Comparison of ENCODE assay signal across 1 cellular context in the genomic region with DNA sequence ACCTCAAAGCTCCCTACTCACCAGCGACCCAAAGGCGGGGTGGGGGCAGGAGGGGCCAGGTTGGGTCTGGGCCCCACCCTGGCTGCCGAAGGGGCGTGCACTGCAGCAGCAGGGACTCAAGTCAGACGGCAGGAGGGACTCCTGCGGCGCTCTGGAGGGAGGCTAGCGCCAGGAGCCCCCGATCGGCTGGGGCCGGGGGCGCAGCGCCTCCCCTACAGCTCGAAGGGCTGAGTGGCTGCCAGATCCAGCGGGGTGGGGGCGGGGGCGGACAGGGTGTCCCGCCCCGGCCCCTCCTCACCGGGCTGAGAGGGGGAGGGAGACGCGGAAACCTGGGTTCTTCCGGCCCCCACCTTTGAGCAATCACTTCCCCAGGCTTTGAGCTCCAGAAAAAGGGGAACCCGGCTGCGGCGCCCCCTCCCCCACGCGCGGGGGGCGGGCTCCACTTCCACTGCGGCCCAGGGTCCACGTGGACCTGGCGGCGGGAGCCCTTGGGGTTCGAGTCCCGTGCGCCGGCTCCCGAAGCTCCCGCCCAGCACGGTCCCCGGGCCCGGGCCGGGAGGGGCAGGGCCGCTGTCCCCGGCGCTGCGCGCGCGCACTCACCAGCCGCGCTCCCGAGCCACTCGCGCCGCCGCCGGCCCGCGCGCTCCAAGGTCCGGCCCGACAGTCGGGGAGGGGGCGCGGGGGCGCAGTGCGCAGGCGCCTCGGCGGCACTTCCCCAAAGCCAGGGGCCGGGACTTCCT.
TF ChIP-seq lines count a peak whose summit lies in the region.

A gene with protein sequence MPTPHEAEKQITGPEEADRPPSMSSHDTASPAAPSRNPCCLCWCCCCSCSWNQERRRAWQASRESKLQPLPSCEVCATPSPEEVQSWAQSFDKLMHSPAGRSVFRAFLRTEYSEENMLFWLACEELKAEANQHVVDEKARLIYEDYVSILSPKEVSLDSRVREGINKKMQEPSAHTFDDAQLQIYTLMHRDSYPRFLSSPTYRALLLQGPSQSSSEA (minus strand): TSS at position 246 of the 740 bp plus-strand sequence. CDS start 2,632 bp downstream, outside the sequence.

TF ChIP-seq in HepG2, 621 proteins besides CTCF, POLR2A, EP300 and RAD21 (continued from another document and continues in another):
- TF ChIP-seq DDIT3 (CRISPR knock-in tag; IDR thresholded peaks at IDR 0.05): no peak
- TF ChIP-seq GATAD1 (CRISPR knock-in tag; IDR thresholded peaks at IDR 0.05): 0 out of 2 replicates have a peak, but pooled peaks have one; percentile 12
- no peak for TF ChIP-seq GTF2F1 (IDR thresholded peaks at IDR 0.05; ENCODE audit: low read length)
- TF ChIP-seq RXRB (CRISPR knock-in tag; IDR thresholded peaks at IDR 0.05; ENCODE audit: borderline replicate concordance): no peak
- no peak for TF ChIP-seq HNRNPUL1 (IDR thresholded peaks at IDR 0.05; ENCODE audit: low read depth, low read length)
- no peak for TF ChIP-seq NBN (conservative IDR thresholded peaks at IDR 0.05)
- peak; percentile 2; the same call in 1 of the 2 replicates for TF ChIP-seq SNAPC4 (CRISPR knock-in tag; IDR thresholded peaks at IDR 0.05)
- no peak; the same call in 1 of the 2 replicates for TF ChIP-seq ZNF350 (CRISPR knock-in tag; IDR thresholded peaks at IDR 0.05; ENCODE audit: borderline replicate concordance, low read depth)
- TF ChIP-seq ZNF230 (CRISPR knock-in tag; IDR thresholded peaks at IDR 0.05): no peak; the same call in 1 of the 2 replicates
- TF ChIP-seq SNAPC5 (CRISPR knock-in tag; IDR thresholded peaks at IDR 0.05; ENCODE audit: borderline replicate concordance): no peak
- no peak for TF ChIP-seq IRF2 (CRISPR knock-in tag; IDR thresholded peaks at IDR 0.05)
- no peak for TF ChIP-seq ZNF3 (CRISPR knock-in tag; IDR thresholded peaks at IDR 0.05)
- no peak for TF ChIP-seq PRMT3 (CRISPR knock-in tag; IDR thresholded peaks at IDR 0.05; ENCODE audit: borderline replicate concordance, low read depth)
- 0 out of 2 replicates have a peak, but pooled peaks have one; percentile 20 for TF ChIP-seq ZHX1 (CRISPR knock-in tag; IDR thresholded peaks at IDR 0.05; ENCODE audit: low read depth)
- no peak for TF ChIP-seq MTA3 (CRISPR knock-in tag; IDR thresholded peaks at IDR 0.05)
- TF ChIP-seq ZNF549 (CRISPR knock-in tag; IDR thresholded peaks at IDR 0.05): no peak
- no peak for TF ChIP-seq ZNF496 (CRISPR knock-in tag; IDR thresholded peaks at IDR 0.05; ENCODE audit: insufficient replicate concordance)
- no peak for TF ChIP-seq PLRG1 (conservative IDR thresholded peaks at IDR 0.05)
- TF ChIP-seq SMAD9 (CRISPR knock-in tag; IDR thresholded peaks at IDR 0.05): no peak
- TF ChIP-seq JUN (CRISPR knock-in tag; IDR thresholded peaks at IDR 0.05): no peak
- TF ChIP-seq HOXA7 (CRISPR knock-in tag; IDR thresholded peaks at IDR 0.05): no peak
- TF ChIP-seq, protein P1, sequence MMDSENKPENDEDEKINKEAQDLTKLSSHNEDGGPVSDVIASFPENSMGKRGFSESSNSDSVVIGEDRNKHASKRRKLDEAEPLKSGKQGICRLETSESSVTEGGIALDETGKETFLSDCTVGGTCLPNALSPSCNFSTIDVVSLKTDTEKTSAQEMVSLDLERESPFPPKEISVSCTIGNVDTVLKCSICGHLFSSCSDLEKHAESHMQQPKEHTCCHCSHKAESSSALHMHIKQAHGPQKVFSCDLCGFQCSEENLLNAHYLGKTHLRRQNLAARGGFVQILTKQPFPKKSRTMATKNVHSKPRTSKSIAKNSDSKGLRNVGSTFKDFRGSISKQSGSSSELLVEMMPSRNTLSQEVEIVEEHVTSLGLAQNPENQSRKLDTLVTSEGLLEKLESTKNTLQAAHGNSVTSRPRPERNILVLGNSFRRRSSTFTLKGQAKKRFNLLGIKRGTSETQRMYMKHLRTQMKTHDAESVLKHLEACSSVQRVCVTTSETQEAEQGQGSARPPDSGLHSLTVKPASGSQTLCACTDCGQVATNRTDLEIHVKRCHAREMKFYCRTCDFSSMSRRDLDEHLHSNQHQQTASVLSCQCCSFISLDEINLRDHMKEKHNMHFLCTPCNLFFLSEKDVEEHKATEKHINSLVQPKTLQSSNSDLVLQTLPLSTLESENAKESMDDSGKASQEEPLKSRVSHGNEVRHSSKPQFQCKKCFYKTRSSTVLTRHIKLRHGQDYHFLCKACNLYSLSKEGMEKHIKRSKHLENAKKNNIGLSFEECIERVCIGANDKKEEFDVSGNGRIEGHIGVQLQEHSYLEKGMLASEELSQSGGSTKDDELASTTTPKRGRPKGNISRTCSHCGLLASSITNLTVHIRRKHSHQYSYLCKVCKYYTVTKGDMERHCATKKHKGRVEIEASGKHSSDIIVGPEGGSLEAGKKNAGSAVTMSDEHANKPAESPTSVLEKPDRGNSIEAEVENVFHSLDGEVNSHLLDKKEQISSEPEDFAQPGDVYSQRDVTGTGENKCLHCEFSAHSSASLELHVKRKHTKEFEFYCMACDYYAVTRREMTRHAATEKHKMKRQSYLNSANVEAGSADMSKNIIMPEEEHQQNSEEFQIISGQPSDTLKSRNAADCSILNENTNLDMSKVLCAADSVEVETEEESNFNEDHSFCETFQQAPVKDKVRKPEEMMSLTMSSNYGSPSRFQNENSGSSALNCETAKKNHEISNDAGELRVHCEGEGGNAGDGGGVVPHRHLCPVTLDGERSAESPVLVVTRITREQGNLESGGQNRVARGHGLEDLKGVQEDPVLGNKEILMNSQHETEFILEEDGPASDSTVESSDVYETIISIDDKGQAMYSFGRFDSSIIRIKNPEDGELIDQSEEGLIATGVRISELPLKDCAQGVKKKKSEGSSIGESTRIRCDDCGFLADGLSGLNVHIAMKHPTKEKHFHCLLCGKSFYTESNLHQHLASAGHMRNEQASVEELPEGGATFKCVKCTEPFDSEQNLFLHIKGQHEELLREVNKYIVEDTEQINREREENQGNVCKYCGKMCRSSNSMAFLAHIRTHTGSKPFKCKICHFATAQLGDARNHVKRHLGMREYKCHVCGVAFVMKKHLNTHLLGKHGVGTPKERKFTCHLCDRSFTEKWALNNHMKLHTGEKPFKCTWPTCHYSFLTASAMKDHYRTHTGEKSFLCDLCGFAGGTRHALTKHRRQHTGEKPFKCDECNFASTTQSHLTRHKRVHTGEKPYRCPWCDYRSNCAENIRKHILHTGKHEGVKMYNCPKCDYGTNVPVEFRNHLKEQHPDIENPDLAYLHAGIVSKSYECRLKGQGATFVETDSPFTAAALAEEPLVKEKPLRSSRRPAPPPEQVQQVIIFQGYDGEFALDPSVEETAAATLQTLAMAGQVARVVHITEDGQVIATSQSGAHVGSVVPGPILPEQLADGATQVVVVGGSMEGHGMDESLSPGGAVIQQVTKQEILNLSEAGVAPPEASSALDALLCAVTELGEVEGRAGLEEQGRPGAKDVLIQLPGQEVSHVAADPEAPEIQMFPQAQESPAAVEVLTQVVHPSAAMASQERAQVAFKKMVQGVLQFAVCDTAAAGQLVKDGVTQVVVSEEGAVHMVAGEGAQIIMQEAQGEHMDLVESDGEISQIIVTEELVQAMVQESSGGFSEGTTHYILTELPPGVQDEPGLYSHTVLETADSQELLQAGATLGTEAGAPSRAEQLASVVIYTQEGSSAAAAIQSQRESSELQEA (CRISPR knock-in tag; IDR thresholded peaks at IDR 0.05; ENCODE audit: not compliant biosample characterization): no peak
- no peak; the same call in 1 of the 2 replicates for TF ChIP-seq MIER2 (CRISPR knock-in tag; IDR thresholded peaks at IDR 0.05)
- peak; percentile 52; the same call in 1 of the 2 replicates for TF ChIP-seq YEATS4 (CRISPR knock-in tag; IDR thresholded peaks at IDR 0.05; ENCODE audit: borderline replicate concordance)
- TF ChIP-seq ZFP37 (CRISPR knock-in tag; IDR thresholded peaks at IDR 0.05; ENCODE audit: borderline replicate concordance): no peak; the same call in 1 of the 2 replicates
- no peak for TF ChIP-seq RORA (CRISPR knock-in tag; IDR thresholded peaks at IDR 0.05)
- peak; percentile 29; the same call in 1 of the 2 replicates for TF ChIP-seq ARID4A (CRISPR knock-in tag; IDR thresholded peaks at IDR 0.05; ENCODE audit: borderline replicate concordance)
